ENCODE assay signal across 28 cellular contexts in the genomic region with DNA sequence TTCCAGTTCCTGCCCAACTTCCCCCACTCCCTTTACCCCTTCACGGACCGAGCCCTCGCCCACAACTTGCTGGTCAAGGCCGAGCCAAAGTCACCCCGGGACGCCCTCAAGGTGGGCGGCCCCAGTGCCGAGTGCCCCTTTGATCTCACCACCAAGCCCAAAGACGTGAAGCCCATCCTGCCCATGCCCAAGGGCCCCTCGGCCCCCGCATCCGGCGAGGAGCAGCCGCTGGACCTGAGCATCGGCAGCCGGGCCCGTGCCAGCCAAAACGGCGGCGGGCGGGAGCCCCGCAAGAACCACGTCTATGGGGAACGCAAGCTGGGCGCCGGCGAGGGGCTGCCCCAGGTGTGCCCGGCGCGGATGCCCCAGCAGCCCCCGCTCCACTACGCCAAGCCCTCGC. TPM values are rescaled to one million over a fixed set of nuclear protein-coding genes. Genes with fewer than 3 reads are reported as not detected.
"Had no signal": no experiment of that assay in that cellular context is flagged by ENCODE, and none has a peak within 500 bp of the region (broad histone marks: within the 10 kb centered on the region; RNA-seq: fewer than 3 reads in every experiment).

No MANE protein-coding gene starts in this region.

- H3K27me3 ChIP-seq: colonic mucosa, dorsolateral prefrontal cortex, foreskin keratinocyte, heart left ventricle, heart right ventricle had no signal

- H3K27ac ChIP-seq: colonic mucosa, coronary artery, dorsolateral prefrontal cortex, epithelial cell of prostate, esophagus muscularis mucosa, esophagus squamous epithelium, foreskin keratinocyte, gastrocnemius medialis, gastroesophageal sphincter, heart left ventricle, heart right ventricle had no signal

- DNase-seq: colonic mucosa; cortex of kidney; dermis blood vessel endothelial cell; dorsolateral prefrontal cortex; effector CD4-positive, alpha-beta T cell; effector CD8-positive, alpha-beta T cell; effector memory CD4-positive, alpha-beta T cell; effector memory CD8-positive, alpha-beta T cell; endodermal cell; erythroblast; esophagus squamous epithelium; foreskin fibroblast; foreskin keratinocyte; foreskin melanocyte; gastrocnemius medialis; glutamatergic neuron; head of caudate nucleus; heart left ventricle; heart right ventricle had no signal

- FAIRE-seq: colon, endometrium, endothelial cell of umbilical vein, frontal cortex had no signal

- H3K9me3 ChIP-seq: colonic mucosa, gastrocnemius medialis had no signal

- H3K4me1 ChIP-seq: colonic mucosa, foreskin keratinocyte, gastrocnemius medialis had no signal

- ATAC-seq: effector memory CD8-positive, alpha-beta T cell; esophagus mucosa; foreskin keratinocyte; gastrocnemius medialis; gastroesophageal sphincter; heart left ventricle; heart right ventricle had no signal

- H3K36me3 ChIP-seq: colonic mucosa, esophagus squamous epithelium, gastrocnemius medialis, gastroesophageal sphincter had no signal

- H3K4me3 ChIP-seq: colonic mucosa, coronary artery, dorsolateral prefrontal cortex, esophagus muscularis mucosa, esophagus squamous epithelium, gastrocnemius medialis, gastroesophageal sphincter, heart left ventricle, heart right ventricle had no signal

RNA-seq across cellular contexts. Expression of a gene that starts 42.1 kb away (rescaled TPM):
- total RNA-seq: frontal cortex had no signal
